ENCODE assay signal across 26 cellular contexts in genomic region chr7:137703291-137704010, GRCh38.
"Had no signal": no experiment of that assay in that cellular context is flagged by ENCODE, and none has a peak within 500 bp of the region (broad histone marks: within the 10 kb centered on the region; RNA-seq: fewer than 3 reads in every experiment).

No MANE protein-coding gene starts in this region.

- H3K4me1 ChIP-seq: ascending aorta, colonic mucosa, gastrocnemius medialis, prostate gland, right atrium auricular region, upper lobe of left lung had no signal

- H3K4me3 ChIP-seq: ascending aorta, colonic mucosa, dorsolateral prefrontal cortex, gastrocnemius medialis, ovary, prostate gland, right atrium auricular region, thoracic aorta, upper lobe of left lung had no signal

- DNase-seq: activated CD4-positive, alpha-beta T cell treated with anti-CD3 and anti-CD28 coated beads for 1 hour; activated CD4-positive, alpha-beta T cell treated with anti-CD3 and anti-CD28 coated beads, Interleukin-2, amount 50 U/mL, for 1 hour; activated T-cell treated with anti-CD3 and anti-CD28 coated beads, Interleukin-2, amount 50 U/mL, for 24 hours; colonic mucosa; dorsolateral prefrontal cortex; effector memory CD8-positive, alpha-beta T cell; gastrocnemius medialis; head of caudate nucleus; hypothalamus; left ventricle myocardium superior; ovary; stimulated activated CD4-positive, alpha-beta T cell treated with anti-CD3 and anti-CD28 coated beads, Interleukin-4, amount 100 ng/mL, for 24 hours; stimulated activated naive CD4-positive, alpha-beta T cell treated with Interleukin-2 at 50 U/mL for 16 hours; T-helper 9 cell; upper lobe of left lung had no signal

- ATAC-seq: activated naive CD4-positive, alpha-beta T cell treated with anti-CD3 and anti-CD28 coated beads, Interleukin-2, amount 50 U/mL, for 72 hours; activated T-helper 17 cell treated with anti-CD3 and anti-CD28 coated beads, Interleukin-2, amount 50 U/mL, for 72 hours; effector memory CD8-positive, alpha-beta T cell; esophagus mucosa; gastrocnemius medialis; left ventricle myocardium superior; natural killer cell treated with Interleukin-12 subunit alpha and Interleukin-12 subunit beta and Interleukin-15 and Interleukin-18, amount 100 ng/mL, for 72 hours had no signal

- H3K4me3 Mint-ChIP-seq: activated T-cell treated with anti-CD3 and anti-CD28 coated beads, Interleukin-2, amount 50 U/mL, for 24 hours; activated T-helper 17 cell treated with anti-CD3 and anti-CD28 coated beads, Interleukin-2, amount 50 U/mL, for 72 hours; central memory CD8-positive, alpha-beta T cell; effector memory CD8-positive, alpha-beta T cell; natural killer cell treated with Interleukin-12 subunit alpha and Interleukin-12 subunit beta and Interleukin-15 and Interleukin-18, amount 100 ng/mL, for 72 hours had no signal

- H3K27ac ChIP-seq: ascending aorta, colonic mucosa, dorsolateral prefrontal cortex, gastrocnemius medialis, ovary, prostate gland, right atrium auricular region, thoracic aorta, upper lobe of left lung had no signal

- H3K9me3 ChIP-seq: colonic mucosa, gastrocnemius medialis, ovary, prostate gland had no signal

- H3K27me3 ChIP-seq: ascending aorta, colonic mucosa, dorsolateral prefrontal cortex, gastrocnemius medialis, ovary, right atrium auricular region, upper lobe of left lung had no signal

- FAIRE-seq: endothelial cell of umbilical vein, keratinocyte had no signal

- H3K36me3 ChIP-seq: ascending aorta, colonic mucosa, gastrocnemius medialis, ovary, prostate gland, right atrium auricular region, thoracic aorta, upper lobe of left lung had no signal

- H3K4me1 Mint-ChIP-seq: activated T-helper 17 cell treated with anti-CD3 and anti-CD28 coated beads, Interleukin-2, amount 50 U/mL, for 72 hours; central memory CD8-positive, alpha-beta T cell had no signal

- H3K27ac Mint-ChIP-seq: activated naive CD4-positive, alpha-beta T cell treated with anti-CD3 and anti-CD28 coated beads, Interleukin-2, amount 50 U/mL, for 72 hours; activated T-cell treated with anti-CD3 and anti-CD28 coated beads, Interleukin-2, amount 50 U/mL, for 24 hours; activated T-helper 17 cell treated with anti-CD3 and anti-CD28 coated beads, Interleukin-2, amount 50 U/mL, for 72 hours; effector memory CD8-positive, alpha-beta T cell; natural killer cell treated with Interleukin-12 subunit alpha and Interleukin-12 subunit beta and Interleukin-15 and Interleukin-18, amount 100 ng/mL, for 72 hours had no signal
